In genomic region chr1:212721388-212722247, GRCh38 we compare ENCODE assay signal across 9 cellular contexts. TPM values are rescaled to one million over a fixed set of nuclear protein-coding genes. Genes with fewer than 3 reads are reported as not detected.
DNase-seq lines count a peak whose midpoint lies in the region; ATAC-seq and TF ChIP-seq lines count a peak whose summit lies in the region.
"Had no signal": no experiment of that assay in that cellular context is flagged by ENCODE, and none has a peak within 500 bp of the region (broad histone marks: within the 10 kb centered on the region; RNA-seq: fewer than 3 reads in every experiment).

No MANE protein-coding gene starts in this region.

- H3K9me3 Mint-ChIP-seq in activated naive CD4-positive, alpha-beta T cell treated with anti-CD3 and anti-CD28 coated beads, Interleukin-2, amount 50 U/mL, for 72 hours = peaks cover 0 to 15% of the 10 kb centered on the region in 2 donors
- no peaks in the 10 kb centered on the region for H3K9me3 Mint-ChIP-seq in CD4-positive, alpha-beta T cell

- H3K9me3 ChIP-seq in CD4-positive, alpha-beta T cell (ENCODE audit: control insufficient read depth, low read length) = no peaks in the 10 kb centered on the region

- H3K27me3 ChIP-seq in CD4-positive, alpha-beta T cell (ENCODE audit: control insufficient read depth, insufficient read depth, low read length) = no peaks in the 10 kb centered on the region

- no peak for TF ChIP-seq CTCF in CD4-positive, alpha-beta T cell (IDR thresholded peaks at IDR 0.05)

- H3K27ac ChIP-seq in CD4-positive, alpha-beta T cell (ENCODE audit: low read depth, low read length) = no peak overlapping the region
- H3K27ac ChIP-seq: SK-N-MC had no signal

- H3K36me3 Mint-ChIP-seq in activated naive CD4-positive, alpha-beta T cell treated with anti-CD3 and anti-CD28 coated beads, Interleukin-2, amount 50 U/mL, for 72 hours = peaks cover 14 to 36% of the 10 kb centered on the region in 2 donors
- peaks cover 4% of the 10 kb centered on the region for H3K36me3 Mint-ChIP-seq in CD4-positive, alpha-beta T cell (ENCODE audit: low read depth)

- CTCF ChIA-PET in CD4-positive, alpha-beta T cell (lab: Charles Lee) = no interaction called here

- H3K27ac Mint-ChIP-seq in activated naive CD4-positive, alpha-beta T cell treated with anti-CD3 and anti-CD28 coated beads, Interleukin-2, amount 50 U/mL, for 72 hours = peak overlapping the region; percentile 53 to 79
- no peak overlapping the region for H3K27ac Mint-ChIP-seq in CD4-positive, alpha-beta T cell

- intact Hi-C loops in posterior cingulate gyrus (cut with DNase I) = no loop called here
- intact Hi-C loops in CD4-positive, alpha-beta T cell (cut with DNase I, micrococcal nuclease) = no loop called here

- peaks cover 10% of the 10 kb centered on the region for H3K4me1 Mint-ChIP-seq in CD4-positive, alpha-beta T cell (ENCODE audit: low read depth)

- ATAC-seq in activated naive CD4-positive, alpha-beta T cell treated with anti-CD3 and anti-CD28 coated beads, Interleukin-2, amount 50 U/mL, for 72 hours = peak; percentile 88 to 90
- ATAC-seq in HG02840 (IDR thresholded peaks at IDR 0.05; ENCODE audit: low FRiP score, unreplicated experiment) = no peak
- no peak for ATAC-seq in CD4-positive, alpha-beta T cell (ENCODE audit: poor library complexity)

- DNase-seq in GM04503 (ENCODE audit: low read depth) (peak; percentile 61), HuH-7.5 (ENCODE audit: low spot score) (peak; percentile 11), myocyte (ENCODE audit: low read depth) (peak; percentile 38), posterior cingulate gyrus (no peak), NCI-H2107 (lab: John Stamatoyannopoulos, UW) (no peak)
- DNase-seq in activated naive CD4-positive, alpha-beta T cell treated with anti-CD3 and anti-CD28 coated beads, Interleukin-2, amount 50 U/mL, for 72 hours (ENCODE audit: low spot score in 2 of 2) = peak in 1 of 2 donors; percentile 42
- DNase-seq in CD4-positive, alpha-beta T cell = no peak

- H3K4me3 Mint-ChIP-seq in CD4-positive, alpha-beta T cell = no peak overlapping the region

- H3K27me3 Mint-ChIP-seq in CD4-positive, alpha-beta T cell = peaks cover 5% of the 10 kb centered on the region

- POLR2A ChIA-PET in CD4-positive, alpha-beta T cell (lab: Charles Lee) = no interaction called here

RNA-seq across cellular contexts. Expression of gene BATF3, which starts 22.0 kb away (rescaled TPM):
- total RNA-seq in activated naive CD4-positive, alpha-beta T cell treated with anti-CD3 and anti-CD28 coated beads, Interleukin-2, amount 50 U/mL, for 72 hours = 10 to 100 TPM; 14.0 to 31.4 TPM
- 0.51 and 0.94 TPM in 2 replicates for total RNA-seq in myocyte
- polyA plus RNA-seq in myocyte (2012) = 0.78 TPM
- 1 to 10 TPM in 1 of 2 experiments, under 1 TPM in 1; 0.92 to 1.2 TPM for total RNA-seq in CD4-positive, alpha-beta T cell

Comparison
In these comparisons a context has a peak if more than half of its experiments do, and no peak if none do; other contexts are left out.
1. DNase-seq: peak in GM04503 (single experiment), HuH-7.5 (single experiment) and myocyte (single experiment); none in posterior cingulate gyrus (0 of 10), CD4-positive, alpha-beta T cell (0 of 10) and NCI-H2107 (single experiment).
2. ATAC-seq: peak in activated naive CD4-positive, alpha-beta T cell treated with anti-CD3 and anti-CD28 coated beads, Interleukin-2, amount 50 U/mL, for 72 hours (2 of 2); none in HG02840 (single experiment) and CD4-positive, alpha-beta T cell (single experiment).